15 cellular contexts compared by ENCODE assay signal in genomic region chr13:51420681-51421476, GRCh38. TPM values are rescaled to one million over a fixed set of nuclear protein-coding genes. Genes with fewer than 3 reads are reported as not detected.
DNase-seq lines count a peak whose midpoint lies in the region; ATAC-seq and TF ChIP-seq lines count a peak whose summit lies in the region.
"Had no signal": no experiment of that assay in that cellular context is flagged by ENCODE, and none has a peak within 500 bp of the region (broad histone marks: within the 10 kb centered on the region; RNA-seq: fewer than 3 reads in every experiment).

No MANE protein-coding gene starts in this region.

- H3T11ph ChIP-seq in H9 (ENCODE audit: low read length) = no peak overlapping the region

- H2BK5ac ChIP-seq in H9 (ENCODE audit: insufficient read length, low read length) = no peak overlapping the region

- H3K4me1 ChIP-seq in CD8-positive, alpha-beta T cell (ENCODE audit: insufficient read depth, low read length) = peaks cover 47% of the 10 kb centered on the region
- H3K4me1 ChIP-seq in H9 (ENCODE audit: insufficient read depth, low read length) (peaks cover 8% of the 10 kb centered on the region), uterus (no peaks in the 10 kb centered on the region)

- no peaks in the 10 kb centered on the region for H3K27me3 ChIP-seq in CD8-positive, alpha-beta T cell (ENCODE audit: insufficient read depth, low read length)
- no peaks in the 10 kb centered on the region for H3K27me3 ChIP-seq in H9 (ENCODE audit: insufficient read depth, low read length)
- H3K27me3 ChIP-seq in uterus = no peaks in the 10 kb centered on the region
- H3K27me3 ChIP-seq: BLaER1, foreskin keratinocyte, Peyer's patch had no signal

- no peak overlapping the region for H2BK20ac ChIP-seq in H9 (ENCODE audit: low read depth, low read length, poor library complexity, severe bottlenecking)

- H3K18ac ChIP-seq in H9 (ENCODE audit: insufficient read length, low read depth, low read length) = no peak overlapping the region

- H2BK15ac ChIP-seq in H9 (ENCODE audit: low read depth, low read length) = no peak overlapping the region

- intact Hi-C loops in CD8-positive, alpha-beta T cell (cut with DNase I, micrococcal nuclease) = loop anchor here in 1 of 2 experiments (10.0 kb wide), 1 partner anchor 314 kb away; no protein-coding TSS in a partner anchor
- intact Hi-C loops in activated T-helper 1 cell treated with anti-CD3 and anti-CD28 coated beads, Interleukin-12 subunit alpha, Interleukin-12 subunit beta, Interleukin-2, Interleukin-4 antibody, amounts not matched to agents 30 ng/mL and 10 ng/mL and 1 ng/mL, durations not matched to agents 14 hours and 24 hours and 36 hours (cut with micrococcal nuclease) = loop anchor here (1.0 to 10.0 kb wide), 5 partner anchors 30 to 382 kb away; partner anchors contain the start of gene FAM124A
- intact Hi-C loops in uterus (cut with DNase I; ENCODE audit: low total_unique reads) = no loop called here

- H3K9ac ChIP-seq in H9 (ENCODE audit: extremely low read depth, insufficient read length, low read length) = no peak overlapping the region
- H3K9ac ChIP-seq: BLaER1 had no signal

- ATAC-seq in CD8-positive, alpha-beta T cell = no peak
- ATAC-seq in naive B cell (ENCODE audit: low read depth in 2 of 2) (no peak), GM19452 (IDR thresholded peaks at IDR 0.05; ENCODE audit: unreplicated experiment) (no peak)
- ATAC-seq: foreskin keratinocyte had no signal

- peaks cover 74% of the 10 kb centered on the region for H3K4me1 Mint-ChIP-seq in CD8-positive, alpha-beta T cell (ENCODE audit: low read depth)
- H3K4me1 Mint-ChIP-seq in H9 = peaks cover 42 to 48% of the 10 kb centered on the region in 2 experiments
- H3K4me1 Mint-ChIP-seq in activated T-helper 1 cell treated with anti-CD3 and anti-CD28 coated beads, Interleukin-12 subunit alpha, Interleukin-12 subunit beta, Interleukin-2, Interleukin-4 antibody, amounts not matched to agents 30 ng/mL and 10 ng/mL and 1 ng/mL, durations not matched to agents 14 hours and 24 hours and 36 hours (ENCODE audit: low read depth) = peaks cover 66% of the 10 kb centered on the region
- peaks cover 47 to 69% (median 65%) of the 10 kb centered on the region in 3 donors for H3K4me1 Mint-ChIP-seq in naive B cell

- no peak overlapping the region for H2BK12ac ChIP-seq in H9 (ENCODE audit: insufficient read length, low read depth, low read length)

- H3K9me3 ChIP-seq in CD8-positive, alpha-beta T cell (ENCODE audit: low read length) = no peaks in the 10 kb centered on the region
- H3K9me3 ChIP-seq in H9 (ENCODE audit: control insufficient read depth, low read depth, low read length) (peaks cover 5% of the 10 kb centered on the region), uterus (no peaks in the 10 kb centered on the region)
- H3K9me3 ChIP-seq: Peyer's patch had no signal

- peak overlapping the region; percentile 67 for H3K4me3 Mint-ChIP-seq in CD8-positive, alpha-beta T cell
- H3K4me3 Mint-ChIP-seq in H9 (no peak overlapping the region), naive B cell (peak overlapping the region in 6 of 8 donors; percentile 5 to 80 (median 24))
- peak overlapping the region; percentile 40 for H3K4me3 Mint-ChIP-seq in activated T-helper 1 cell treated with anti-CD3 and anti-CD28 coated beads, Interleukin-12 subunit alpha, Interleukin-12 subunit beta, Interleukin-2, Interleukin-4 antibody, amounts not matched to agents 30 ng/mL and 10 ng/mL and 1 ng/mL, durations not matched to agents 14 hours and 24 hours and 36 hours
- H3K4me3 Mint-ChIP-seq: mesothelial cell of epicardium had no signal

- H3K36me3 Mint-ChIP-seq in CD8-positive, alpha-beta T cell = peaks cover 50% of the 10 kb centered on the region
- H3K36me3 Mint-ChIP-seq in H9 (ENCODE audit: insufficient read depth in 1 of 3, low read depth in 3 of 3) (peaks cover 36 to 51% (median 37%) of the 10 kb centered on the region in 3 experiments), naive B cell (no peaks in the 10 kb centered on the region)
- peaks cover 46% of the 10 kb centered on the region for H3K36me3 Mint-ChIP-seq in activated T-helper 1 cell treated with anti-CD3 and anti-CD28 coated beads, Interleukin-12 subunit alpha, Interleukin-12 subunit beta, Interleukin-2, Interleukin-4 antibody, amounts not matched to agents 30 ng/mL and 10 ng/mL and 1 ng/mL, durations not matched to agents 14 hours and 24 hours and 36 hours (ENCODE audit: low read depth)

- H3K4me3 ChIP-seq in CD8-positive, alpha-beta T cell (ENCODE audit: low read depth, low read length) = peak overlapping the region; percentile 9
- H3K4me3 ChIP-seq in uterus = no peak overlapping the region
- H3K4me3 ChIP-seq: BLaER1, Peyer's patch had no signal

- no peaks in the 10 kb centered on the region for H3K27me3 Mint-ChIP-seq in CD8-positive, alpha-beta T cell (ENCODE audit: low read depth)
- H3K27me3 Mint-ChIP-seq in H9 (ENCODE audit: low read depth) (no peaks in the 10 kb centered on the region), naive B cell (no peaks in the 10 kb centered on the region)
- H3K27me3 Mint-ChIP-seq in activated T-helper 1 cell treated with anti-CD3 and anti-CD28 coated beads, Interleukin-12 subunit alpha, Interleukin-12 subunit beta, Interleukin-2, Interleukin-4 antibody, amounts not matched to agents 30 ng/mL and 10 ng/mL and 1 ng/mL, durations not matched to agents 14 hours and 24 hours and 36 hours (ENCODE audit: insufficient read depth) = no peaks in the 10 kb centered on the region

- CTCF ChIA-PET in CD8-positive, alpha-beta T cell (lab: Charles Lee) = interaction anchor here (0.7 kb wide), 1 partner anchor 456 kb away, joined by 3 read pairs; no protein-coding TSS in a partner anchor

- H3K79me1 ChIP-seq in H9 (ENCODE audit: insufficient read depth, low read depth, low read length, poor library complexity, severe bottlenecking) = no peaks in the 10 kb centered on the region

- H3K23ac ChIP-seq in H9 (ENCODE audit: insufficient read length, low read depth, low read length) = no peak overlapping the region

- H3K27ac ChIP-seq in CD8-positive, alpha-beta T cell (ENCODE audit: low read depth, low read length) = no peak overlapping the region
- H3K27ac ChIP-seq in H9 (ENCODE audit: insufficient read length, low read depth, low read length) (no peak overlapping the region), uterus (no peak overlapping the region)
- H3K27ac ChIP-seq: BLaER1, foreskin keratinocyte, Peyer's patch had no signal

- H2AK5ac ChIP-seq in H9 (ENCODE audit: insufficient read length, low read length) = no peak overlapping the region

- H3K4ac ChIP-seq in H9 (ENCODE audit: low read depth, low read length) = no peak overlapping the region

- H3K4me2 ChIP-seq in H9 (ENCODE audit: insufficient read depth, insufficient read length, low read length) = no peak overlapping the region
- H3K4me2 ChIP-seq: BLaER1 had no signal

- peaks cover 6% of the 10 kb centered on the region for H3K9me3 Mint-ChIP-seq in CD8-positive, alpha-beta T cell
- H3K9me3 Mint-ChIP-seq in H9 (peaks cover 17% of the 10 kb centered on the region in 2 experiments), naive B cell (peaks cover 0 to 3% (median 0%) of the 10 kb centered on the region in 7 donors)
- peaks cover 9% of the 10 kb centered on the region for H3K9me3 Mint-ChIP-seq in activated T-helper 1 cell treated with anti-CD3 and anti-CD28 coated beads, Interleukin-12 subunit alpha, Interleukin-12 subunit beta, Interleukin-2, Interleukin-4 antibody, amounts not matched to agents 30 ng/mL and 10 ng/mL and 1 ng/mL, durations not matched to agents 14 hours and 24 hours and 36 hours

- H3K27ac Mint-ChIP-seq in CD8-positive, alpha-beta T cell = peak overlapping the region; percentile 66
- H3K27ac Mint-ChIP-seq in H9 (peak overlapping the region; percentile 27 to 88 (median 82)), naive B cell (peak overlapping the region in 5 of 6 donors; percentile 72 to 94 (median 81))
- H3K27ac Mint-ChIP-seq in activated T-helper 1 cell treated with anti-CD3 and anti-CD28 coated beads, Interleukin-12 subunit alpha, Interleukin-12 subunit beta, Interleukin-2, Interleukin-4 antibody, amounts not matched to agents 30 ng/mL and 10 ng/mL and 1 ng/mL, durations not matched to agents 14 hours and 24 hours and 36 hours = peak overlapping the region; percentile 81
- H3K27ac Mint-ChIP-seq: mesothelial cell of epicardium had no signal

- H3K79me2 ChIP-seq in H9 (ENCODE audit: insufficient read depth, low read length) = peaks cover 9% of the 10 kb centered on the region; the same call in 1 of the 2 replicates

- DNase-seq in CD8-positive, alpha-beta T cell = no peak
- no peak for DNase-seq in H9
- DNase-seq in activated T-helper 1 cell treated with anti-CD3 and anti-CD28 coated beads, Interleukin-12 subunit alpha, Interleukin-12 subunit beta, Interleukin-2, Interleukin-4 antibody, amounts not matched to agents 30 ng/mL and 10 ng/mL and 1 ng/mL, durations not matched to agents 14 hours and 24 hours and 36 hours (ENCODE audit: low spot score) = peak; percentile 3
- no peak for DNase-seq in naive B cell
- DNase-seq in uterus = no peak
- DNase-seq in NCI-H2107 (lab: John Stamatoyannopoulos, UW) = no peak
- DNase-seq in GM13976 (ENCODE audit: low spot score) = no peak
- DNase-seq: foreskin keratinocyte; NCI-H1105 treated with DMSO at 0.1 percent for 48 hours; NCI-H524; Peyer's patch; stimulated activated naive CD4-positive, alpha-beta T cell treated with Interleukin-2 at 50 U/mL for 16 hours had no signal

- H3K56ac ChIP-seq in H9 (ENCODE audit: insufficient read length, low read depth, low read length) = no peak overlapping the region

- no peak overlapping the region for H2BK120ac ChIP-seq in H9 (ENCODE audit: low read depth, low read length, poor library complexity, severe bottlenecking)

- no peaks in the 10 kb centered on the region for H3K23me2 ChIP-seq in H9 (ENCODE audit: insufficient read length, low read depth, low read length, poor library complexity, severe bottlenecking)

- TF ChIP-seq CTCF in CD8-positive, alpha-beta T cell (IDR thresholded peaks at IDR 0.05) = no peak
- TF ChIP-seq CTCF in H9 (conservative IDR thresholded peaks at IDR 0.05) (no peak), uterus (IDR thresholded peaks at IDR 0.05) (no peak), GM13976 (IDR thresholded peaks at IDR 0.05; ENCODE audit: borderline replicate concordance, control extremely low read depth, extremely low read depth, insufficient read depth, missing control alignments) (no peak)

- in situ Hi-C loops in GM13976 (cut with MboI; ENCODE audit: low sequenced_read_pairs, unreplicated experiment) = no loop called here

- TF ChIP-seq POLR2A in uterus (IDR thresholded peaks at IDR 0.05) = no peak

- H4K91ac ChIP-seq in H9 (ENCODE audit: insufficient read length, low read depth, low read length) = no peak overlapping the region

- H4K5ac ChIP-seq in H9 (ENCODE audit: insufficient read length, low read depth, low read length) = no peak overlapping the region

- H4K8ac ChIP-seq in H9 (replicated peaks; ENCODE audit: insufficient read length, low read depth, low read length) = no peak overlapping the region

- POLR2A ChIA-PET in CD8-positive, alpha-beta T cell (lab: Charles Lee) = interaction anchor here (0.9 to 3.0 kb wide), 2 partner anchors 11 to 33 kb away, joined by 3 to 19 read pairs; partner anchors contain the start of gene INTS6

- H2AFZ ChIP-seq in H9 (ENCODE audit: low read length) = no peak overlapping the region

- no CpG with 5 or more reads among the region's 6 CpGs for WGBS in H9 (ENCODE audit: extremely low coverage, insufficient read length, low lambda C conversion rate)

- no peaks in the 10 kb centered on the region for H4K20me1 ChIP-seq in H9 (ENCODE audit: control insufficient read depth, insufficient read depth, insufficient read length)

- H3K36me3 ChIP-seq in CD8-positive, alpha-beta T cell (ENCODE audit: insufficient read depth, low read length) = no peaks in the 10 kb centered on the region
- H3K36me3 ChIP-seq in uterus = no peaks in the 10 kb centered on the region

- no peak overlapping the region for H3K14ac ChIP-seq in H9 (ENCODE audit: insufficient read depth, low read length)

RNA-seq across cellular contexts. Expression of gene INTS6, which starts 32.0 kb away (rescaled TPM):
- total RNA-seq in CD8-positive, alpha-beta T cell = 10 to 100 TPM; 49.5 to 50.0 TPM
- total RNA-seq in H9 (2021) = 60.4 and 61.2 TPM in 2 replicates
- 76.6 and 81.7 TPM in 2 replicates for total RNA-seq in activated T-helper 1 cell treated with anti-CD3 and anti-CD28 coated beads, Interleukin-12 subunit alpha, Interleukin-12 subunit beta, Interleukin-2, Interleukin-4 antibody, amounts not matched to agents 30 ng/mL and 10 ng/mL and 1 ng/mL, durations not matched to agents 14 hours and 24 hours and 36 hours
- 10 to 100 TPM; 20.6 to 33.5 (median 26.7) TPM for polyA plus RNA-seq in naive B cell (ENCODE audit: low read depth in 6 of 6)
- total RNA-seq in uterus = 10 to 100 TPM; 34.3 to 56.9 (median 53.0) TPM

Comparison
In these comparisons a context has a peak if more than half of its experiments do, and no peak if none do; other contexts are left out.
1. H3K4me3 Mint-ChIP-seq: peak in CD8-positive, alpha-beta T cell (single experiment), activated T-helper 1 cell treated with anti-CD3 and anti-CD28 coated beads, Interleukin-12 subunit alpha, Interleukin-12 subunit beta, Interleukin-2, Interleukin-4 antibody, amounts not matched to agents 30 ng/mL and 10 ng/mL and 1 ng/mL, durations not matched to agents 14 hours and 24 hours and 36 hours (single experiment) and naive B cell (6 of 8); none in H9 (0 of 2).
2. Peak in every context shown above with its lines, with median percentiles within 50 percentile points of each other: H3K27ac Mint-ChIP-seq.